ENCODE assay signal across 21 cellular contexts in the genomic region with DNA sequence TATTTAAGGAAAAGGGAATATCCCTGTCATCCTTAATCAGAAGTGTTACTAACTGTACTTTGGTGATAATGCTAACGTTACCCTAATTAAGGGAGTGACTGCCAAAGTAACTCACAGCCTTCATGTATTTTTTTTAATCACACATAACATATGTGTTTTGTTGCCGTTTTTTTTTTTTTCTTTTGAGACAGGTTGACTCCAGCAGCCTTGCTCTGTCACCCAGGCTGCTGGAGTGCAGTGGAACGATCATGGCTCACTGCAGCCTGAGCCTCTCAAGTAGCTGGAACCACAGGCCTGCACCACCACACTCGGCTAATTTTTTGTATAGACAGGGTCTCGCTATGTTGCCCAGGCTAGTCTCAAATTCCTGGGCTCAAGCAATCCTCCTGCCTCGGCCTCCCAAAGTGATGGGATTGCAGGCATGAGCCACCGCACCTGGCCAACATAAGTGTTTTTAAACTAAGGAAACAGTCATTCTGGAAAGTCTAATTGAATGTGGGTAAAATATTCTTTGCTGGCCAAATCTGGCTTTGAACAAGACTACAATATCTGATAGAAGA.
"Had no signal": no experiment of that assay in that cellular context is flagged by ENCODE, and none has a peak within 500 bp of the region (broad histone marks: within the 10 kb centered on the region; RNA-seq: fewer than 3 reads in every experiment).

No MANE protein-coding gene starts in this region.

- H3K4me2 ChIP-seq: KMS-11 had no signal

- DNase-seq: IMR-90, Kasumi-1, MM.1S, NCI-H1092 treated with DMSO at 0.1 percent for 48 hours, NCI-H1436, NCI-H187, NCI-H2029, NCI-H2081 treated with DMSO at 0.1 percent for 48 hours, NCI-H226, NCI-H446, NCI-H510A, NCI-H524 treated with DMSO at 0.1 percent for 48 hours, NCI-H69, NCI-H774, PC-3, SHP77, T-helper 1 cell had no signal

- H3K27ac ChIP-seq: KMS-11, RWPE1 had no signal

- H3K9ac ChIP-seq: KMS-11 had no signal

- ATAC-seq: Panc1, PC-3, SK-N-SH treated with all-trans-retinoic acid at 6 μM for 48 hours had no signal
